ENCODE assay signal across 10 cellular contexts in the genomic region with DNA sequence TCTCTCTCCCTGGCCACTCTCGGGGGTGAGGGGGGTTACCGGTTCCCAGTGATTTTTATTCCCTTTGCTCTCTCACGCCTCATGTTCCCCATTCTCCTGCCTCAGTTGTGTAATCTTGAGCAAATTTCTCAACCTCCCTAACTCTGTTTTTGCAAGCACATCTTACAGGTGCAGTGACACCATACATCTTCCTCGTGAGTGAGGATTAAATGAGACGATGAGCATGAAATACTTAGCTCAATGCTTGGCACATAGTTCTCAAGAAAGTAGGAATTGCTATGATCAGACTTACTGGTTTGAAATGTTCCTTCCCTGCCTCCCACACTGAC. TPM values are rescaled to one million over a fixed set of nuclear protein-coding genes. Genes with fewer than 3 reads are reported as not detected.
DNase-seq lines count a peak whose midpoint lies in the region; ATAC-seq, FAIRE-seq and TF ChIP-seq lines count a peak whose summit lies in the region.
"Had no signal": no experiment of that assay in that cellular context is flagged by ENCODE, and none has a peak within 500 bp of the region (broad histone marks: within the 10 kb centered on the region; RNA-seq: fewer than 3 reads in every experiment).

No MANE protein-coding gene starts in this region.

- TF ChIP-seq CTCF in keratinocyte (optimal IDR thresholded peaks at IDR 0.05 in 1 of 3, IDR thresholded peaks at IDR 0.05 in 1 of 3, conservative IDR thresholded peaks at IDR 0.05 in 1 of 3; ENCODE audit: extremely low read depth in 1 of 3, insufficient read depth in 2 of 3, low read length in 3 of 3): no peak
- TF ChIP-seq CTCF in GM13976 (IDR thresholded peaks at IDR 0.05; ENCODE audit: borderline replicate concordance, control extremely low read depth, extremely low read depth, insufficient read depth, missing control alignments): no peak

- no peaks in the 10 kb centered on the region for H3K9me3 Mint-ChIP-seq in T-helper 2 cell treated with Interferon-gamma antibody and Interleukin-4, amounts not matched to agents 5 μg/mL and 100 μg/mL, for 36 hours
- H3K9me3 Mint-ChIP-seq in activated CD4-positive, alpha-beta memory T cell treated with anti-CD3 and anti-CD28 coated beads for 36 hours: no peaks in the 10 kb centered on the region

- CTCF ChIA-PET in activated CD4-positive, alpha-beta memory T cell treated with anti-CD3 and anti-CD28 coated beads for 36 hours (lab: Charles Lee): interaction anchor here (1.0 to 1.7 kb wide), 3 partner anchors 12 to 134 kb away, joined by 4 to 7 read pairs (median 5); no protein-coding TSS in a partner anchor

- in situ Hi-C loops in GM13976 (cut with MboI; ENCODE audit: low sequenced_read_pairs, unreplicated experiment): no loop called here

- no peaks in the 10 kb centered on the region for H3K36me3 ChIP-seq in keratinocyte (ENCODE audit: control insufficient read depth in 2 of 2, extremely low read depth in 1 of 2, insufficient read depth in 2 of 2, low read length in 2 of 2)
- H3K36me3 ChIP-seq in subcutaneous abdominal adipose tissue (ENCODE audit: control insufficient read depth in 5 of 5, insufficient read depth in 5 of 5, low read length in 5 of 5): no peaks in the 10 kb centered on the region

- H3K9me1 ChIP-seq in keratinocyte (ENCODE audit: control insufficient read depth, extremely low read depth, insufficient read depth, low read length): no peaks in the 10 kb centered on the region

- H3K4me3 Mint-ChIP-seq in T-helper 2 cell treated with Interferon-gamma antibody and Interleukin-4, amounts not matched to agents 5 μg/mL and 100 μg/mL, for 36 hours: peak overlapping the region; percentile 55
- H3K4me3 Mint-ChIP-seq in activated CD4-positive, alpha-beta memory T cell treated with anti-CD3 and anti-CD28 coated beads for 36 hours: peak overlapping the region; percentile 44

- no peak overlapping the region for H3K27ac Mint-ChIP-seq in T-helper 2 cell treated with Interferon-gamma antibody and Interleukin-4, amounts not matched to agents 5 μg/mL and 100 μg/mL, for 36 hours
- peak overlapping the region; percentile 59 for H3K27ac Mint-ChIP-seq in activated CD4-positive, alpha-beta memory T cell treated with anti-CD3 and anti-CD28 coated beads for 36 hours

- no peaks in the 10 kb centered on the region for H3K79me2 ChIP-seq in keratinocyte (ENCODE audit: control insufficient read depth, insufficient read depth, low read length)

- peaks cover 3% of the 10 kb centered on the region for H3K36me3 Mint-ChIP-seq in T-helper 2 cell treated with Interferon-gamma antibody and Interleukin-4, amounts not matched to agents 5 μg/mL and 100 μg/mL, for 36 hours (ENCODE audit: low read depth)
- H3K36me3 Mint-ChIP-seq in activated CD4-positive, alpha-beta memory T cell treated with anti-CD3 and anti-CD28 coated beads for 36 hours: peaks cover 12% of the 10 kb centered on the region

- peak overlapping the region in 1 of 3 experiments; percentile 7 for H3K4me3 ChIP-seq in keratinocyte (ENCODE audit: control insufficient read depth in 2 of 3, extremely low read depth in 1 of 3, insufficient read depth in 2 of 3, low read depth in 1 of 3, low read length in 3 of 3)
- H3K4me3 ChIP-seq in subcutaneous abdominal adipose tissue (ENCODE audit: low read depth in 1 of 5, low read length in 5 of 5): peak overlapping the region in 4 of 5 donors; percentile 35 to 55 (median 44)

- intact Hi-C loops in activated CD4-positive, alpha-beta memory T cell treated with anti-CD3 and anti-CD28 coated beads for 36 hours (cut with micrococcal nuclease): loop anchor here (10.0 kb wide), 1 partner anchor 152 kb away; no protein-coding TSS in a partner anchor

- peak overlapping the region; percentile 60 for H3K4me2 ChIP-seq in keratinocyte (ENCODE audit: control insufficient read depth, extremely low read depth, insufficient read depth, low read depth, low read length)

- H3K9ac ChIP-seq in keratinocyte (ENCODE audit: control insufficient read depth, extremely low read depth, insufficient read depth, low read length): no peak overlapping the region
- peak overlapping the region in 2 of 5 donors; percentile 27 to 60 for H3K9ac ChIP-seq in subcutaneous abdominal adipose tissue (ENCODE audit: low read length in 5 of 5)

- H3K27me3 ChIP-seq in keratinocyte (ENCODE audit: control insufficient read depth, extremely low read depth, insufficient read depth, low read length): peaks cover 21% of the 10 kb centered on the region
- H3K27me3 ChIP-seq in subcutaneous abdominal adipose tissue (ENCODE audit: control insufficient read depth in 5 of 5, insufficient read depth in 4 of 5, low read length in 5 of 5): peaks cover 0 to 21% (median 4%) of the 10 kb centered on the region in 5 donors

- peaks cover 23% of the 10 kb centered on the region for H3K27me3 Mint-ChIP-seq in T-helper 2 cell treated with Interferon-gamma antibody and Interleukin-4, amounts not matched to agents 5 μg/mL and 100 μg/mL, for 36 hours (ENCODE audit: low read depth)
- peaks cover 9% of the 10 kb centered on the region for H3K27me3 Mint-ChIP-seq in activated CD4-positive, alpha-beta memory T cell treated with anti-CD3 and anti-CD28 coated beads for 36 hours

- no peak for ATAC-seq in GM18861 (IDR thresholded peaks at IDR 0.05; ENCODE audit: unreplicated experiment)

- peak overlapping the region; percentile 76 for H2AFZ ChIP-seq in keratinocyte (ENCODE audit: control insufficient read depth, low read length)

- dilution Hi-C loops in keratinocyte (cut with MboI; ENCODE audit: extremely low pct_ligation_motif_present, low sequenced_read_pairs): no loop called here

- no peaks in the 10 kb centered on the region for H3K9me3 ChIP-seq in keratinocyte (ENCODE audit: control insufficient read depth, low read depth, low read length)
- no peaks in the 10 kb centered on the region for H3K9me3 ChIP-seq in subcutaneous abdominal adipose tissue (ENCODE audit: control insufficient read depth in 5 of 5, low read length in 5 of 5)

- H3K27ac ChIP-seq in keratinocyte (ENCODE audit: control insufficient read depth, insufficient read depth, low read length) (no peak overlapping the region), subcutaneous abdominal adipose tissue (ENCODE audit: low read depth, low read length) (no peak overlapping the region)

- H3K4me1 Mint-ChIP-seq in T-helper 2 cell treated with Interferon-gamma antibody and Interleukin-4, amounts not matched to agents 5 μg/mL and 100 μg/mL, for 36 hours (ENCODE audit: low read depth): peaks cover 25% of the 10 kb centered on the region
- H3K4me1 Mint-ChIP-seq in activated CD4-positive, alpha-beta memory T cell treated with anti-CD3 and anti-CD28 coated beads for 36 hours (ENCODE audit: low read depth): peaks cover 46% of the 10 kb centered on the region

- POLR2A ChIA-PET in activated CD4-positive, alpha-beta memory T cell treated with anti-CD3 and anti-CD28 coated beads for 36 hours (lab: Charles Lee): interaction anchor here (0.7 to 2.0 kb wide), 2 partner anchors 12 to 18 kb away, joined by 3 to 5 read pairs; no protein-coding TSS in a partner anchor

- no peak for DNase-seq in T-helper 2 cell treated with Interferon-gamma antibody and Interleukin-4, amounts not matched to agents 5 μg/mL and 100 μg/mL, for 36 hours (ENCODE audit: low spot score)
- DNase-seq in T-helper 2 cell: no peak
- no peak for DNase-seq in activated CD4-positive, alpha-beta memory T cell treated with anti-CD3 and anti-CD28 coated beads for 36 hours
- DNase-seq in keratinocyte (ENCODE audit: low read depth, low spot score): no peak
- DNase-seq in GM13976 (ENCODE audit: low spot score): no peak
- DNase-seq in stimulated activated CD4-positive, alpha-beta T cell treated with anti-CD3 and anti-CD28 coated beads, Interleukin-4, amount 100 ng/mL, for 24 hours: no peak
- DNase-seq: ACHN, cortex of kidney had no signal

- no peak for FAIRE-seq in keratinocyte (lab: Jason Lieb, UNC)

- H3K4me1 ChIP-seq in keratinocyte (ENCODE audit: control insufficient read depth, extremely low read depth, insufficient read depth, low read length): peaks cover 2% of the 10 kb centered on the region
- H3K4me1 ChIP-seq in subcutaneous abdominal adipose tissue (ENCODE audit: control insufficient read depth in 5 of 5, insufficient read depth in 5 of 5, low read length in 5 of 5): peaks cover 0 to 23% (median 12%) of the 10 kb centered on the region in 5 donors

- H4K20me1 ChIP-seq in keratinocyte (ENCODE audit: control insufficient read depth, extremely low read depth, insufficient read depth, low read length): no peaks in the 10 kb centered on the region

RNA-seq across cellular contexts. Expression of gene TNFRSF9, which starts 2.0 kb away (rescaled TPM):
- 10 to 100 TPM; 59.9 to 64.0 TPM for total RNA-seq in activated CD4-positive, alpha-beta memory T cell treated with anti-CD3 and anti-CD28 coated beads for 36 hours
- polyA plus RNA-seq in keratinocyte: 0.03 to 0.06 TPM in 2 of 3 replicates, not detected in the other
- polyA plus RNA-seq in keratinocyte (2011; ENCODE audit: low read depth): not detected
- polyA plus RNA-seq in keratinocyte (2011; cell fraction: cytosol; rRNA removed): not detected in 2 replicates
- polyA plus RNA-seq in keratinocyte (2011; cell fraction: nucleus; rRNA removed): not detected in 2 replicates
- polyA plus RNA-seq in keratinocyte (2012; ENCODE audit: low replicate concordance): not detected in 2 replicates
- polyA minus RNA-seq in keratinocyte: 0.10 TPM in 1 of 3 replicates, not detected in the others
- not detected for polyA minus RNA-seq in keratinocyte (2011; cell fraction: cytosol; rRNA and poly(A)+ RNA removed)
- polyA minus RNA-seq in keratinocyte (2011; cell fraction: nucleus; rRNA and poly(A)+ RNA removed): 0.11 TPM in 1 of 2 replicates, not detected in the other

RNA-seq across cellular contexts. Expression of gene PARK7, which starts 18.8 kb away (rescaled TPM):
- total RNA-seq in activated CD4-positive, alpha-beta memory T cell treated with anti-CD3 and anti-CD28 coated beads for 36 hours: 100 to 1,000 TPM; 429 to 457 TPM
- polyA plus RNA-seq in keratinocyte: 296 to 502 TPM (median 471 TPM) in 3 replicates
- polyA plus RNA-seq in keratinocyte (2011; ENCODE audit: low read depth): 326 TPM
- polyA plus RNA-seq in keratinocyte (2011; cell fraction: cytosol; rRNA removed): 458 and 494 TPM in 2 replicates
- polyA plus RNA-seq in keratinocyte (2011; cell fraction: nucleus; rRNA removed): 167 and 228 TPM in 2 replicates
- 240 and 445 TPM in 2 replicates for polyA plus RNA-seq in keratinocyte (2012; ENCODE audit: low replicate concordance)
- polyA minus RNA-seq in keratinocyte: 29.1 to 162 TPM (median 72.1 TPM) in 3 replicates
- polyA minus RNA-seq in keratinocyte (2011; cell fraction: cytosol; rRNA and poly(A)+ RNA removed): 87.5 TPM
- polyA minus RNA-seq in keratinocyte (2011; cell fraction: nucleus; rRNA and poly(A)+ RNA removed): 30.6 and 47.7 TPM in 2 replicates
